ENCODE assay signal across 2 cellular contexts in genomic region chr6:80544500-80545055, GRCh38.
TF ChIP-seq lines count a peak whose summit lies in the region.

No MANE protein-coding gene starts in this region.

TF ChIP-seq in GM23338, 12 proteins besides CTCF, POLR2A, EP300 and RAD21:
- no peak for TF ChIP-seq EZH2phosphoT487 (IDR thresholded peaks at IDR 0.05; ENCODE audit: unreplicated experiment)
- TF ChIP-seq, protein P1, sequence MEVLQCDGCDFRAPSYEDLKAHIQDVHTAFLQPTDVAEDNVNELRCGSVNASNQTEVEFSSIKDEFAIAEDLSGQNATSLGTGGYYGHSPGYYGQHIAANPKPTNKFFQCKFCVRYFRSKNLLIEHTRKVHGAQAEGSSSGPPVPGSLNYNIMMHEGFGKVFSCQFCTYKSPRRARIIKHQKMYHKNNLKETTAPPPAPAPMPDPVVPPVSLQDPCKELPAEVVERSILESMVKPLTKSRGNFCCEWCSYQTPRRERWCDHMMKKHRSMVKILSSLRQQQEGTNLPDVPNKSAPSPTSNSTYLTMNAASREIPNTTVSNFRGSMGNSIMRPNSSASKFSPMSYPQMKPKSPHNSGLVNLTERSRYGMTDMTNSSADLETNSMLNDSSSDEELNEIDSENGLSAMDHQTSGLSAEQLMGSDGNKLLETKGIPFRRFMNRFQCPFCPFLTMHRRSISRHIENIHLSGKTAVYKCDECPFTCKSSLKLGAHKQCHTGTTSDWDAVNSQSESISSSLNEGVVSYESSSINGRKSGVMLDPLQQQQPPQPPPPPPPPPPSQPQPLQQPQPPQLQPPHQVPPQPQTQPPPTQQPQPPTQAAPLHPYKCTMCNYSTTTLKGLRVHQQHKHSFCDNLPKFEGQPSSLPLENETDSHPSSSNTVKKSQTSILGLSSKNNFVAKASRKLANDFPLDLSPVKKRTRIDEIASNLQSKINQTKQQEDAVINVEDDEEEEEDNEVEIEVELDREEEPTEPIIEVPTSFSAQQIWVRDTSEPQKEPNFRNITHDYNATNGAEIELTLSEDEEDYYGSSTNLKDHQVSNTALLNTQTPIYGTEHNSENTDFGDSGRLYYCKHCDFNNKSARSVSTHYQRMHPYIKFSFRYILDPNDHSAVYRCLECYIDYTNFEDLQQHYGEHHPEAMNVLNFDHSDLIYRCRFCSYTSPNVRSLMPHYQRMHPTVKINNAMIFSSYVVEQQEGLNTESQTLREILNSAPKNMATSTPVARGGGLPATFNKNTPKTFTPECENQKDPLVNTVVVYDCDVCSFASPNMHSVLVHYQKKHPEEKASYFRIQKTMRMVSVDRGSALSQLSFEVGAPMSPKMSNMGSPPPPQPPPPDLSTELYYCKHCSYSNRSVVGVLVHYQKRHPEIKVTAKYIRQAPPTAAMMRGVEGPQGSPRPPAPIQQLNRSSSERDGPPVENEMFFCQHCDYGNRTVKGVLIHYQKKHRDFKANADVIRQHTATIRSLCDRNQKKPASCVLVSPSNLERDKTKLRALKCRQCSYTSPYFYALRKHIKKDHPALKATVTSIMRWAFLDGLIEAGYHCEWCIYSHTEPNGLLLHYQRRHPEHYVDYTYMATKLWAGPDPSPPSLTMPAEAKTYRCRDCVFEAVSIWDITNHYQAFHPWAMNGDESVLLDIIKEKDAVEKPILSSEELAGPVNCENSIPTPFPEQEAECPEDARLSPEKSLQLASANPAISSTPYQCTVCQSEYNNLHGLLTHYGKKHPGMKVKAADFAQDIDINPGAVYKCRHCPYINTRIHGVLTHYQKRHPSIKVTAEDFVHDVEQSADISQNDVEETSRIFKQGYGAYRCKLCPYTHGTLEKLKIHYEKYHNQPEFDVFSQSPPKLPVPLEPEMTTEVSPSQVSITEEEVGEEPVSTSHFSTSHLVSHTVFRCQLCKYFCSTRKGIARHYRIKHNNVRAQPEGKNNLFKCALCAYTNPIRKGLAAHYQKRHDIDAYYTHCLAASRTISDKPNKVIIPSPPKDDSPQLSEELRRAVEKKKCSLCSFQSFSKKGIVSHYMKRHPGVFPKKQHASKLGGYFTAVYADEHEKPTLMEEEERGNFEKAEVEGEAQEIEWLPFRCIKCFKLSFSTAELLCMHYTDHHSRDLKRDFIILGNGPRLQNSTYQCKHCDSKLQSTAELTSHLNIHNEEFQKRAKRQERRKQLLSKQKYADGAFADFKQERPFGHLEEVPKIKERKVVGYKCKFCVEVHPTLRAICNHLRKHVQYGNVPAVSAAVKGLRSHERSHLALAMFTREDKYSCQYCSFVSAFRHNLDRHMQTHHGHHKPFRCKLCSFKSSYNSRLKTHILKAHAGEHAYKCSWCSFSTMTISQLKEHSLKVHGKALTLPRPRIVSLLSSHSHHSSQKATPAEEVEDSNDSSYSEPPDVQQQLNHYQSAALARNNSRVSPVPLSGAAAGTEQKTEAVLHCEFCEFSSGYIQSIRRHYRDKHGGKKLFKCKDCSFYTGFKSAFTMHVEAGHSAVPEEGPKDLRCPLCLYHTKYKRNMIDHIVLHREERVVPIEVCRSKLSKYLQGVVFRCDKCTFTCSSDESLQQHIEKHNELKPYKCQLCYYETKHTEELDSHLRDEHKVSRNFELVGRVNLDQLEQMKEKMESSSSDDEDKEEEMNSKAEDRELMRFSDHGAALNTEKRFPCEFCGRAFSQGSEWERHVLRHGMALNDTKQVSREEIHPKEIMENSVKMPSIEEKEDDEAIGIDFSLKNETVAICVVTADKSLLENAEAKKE (CRISPR knock-in tag; IDR thresholded peaks at IDR 0.05): no peak
- TF ChIP-seq, protein P2, sequence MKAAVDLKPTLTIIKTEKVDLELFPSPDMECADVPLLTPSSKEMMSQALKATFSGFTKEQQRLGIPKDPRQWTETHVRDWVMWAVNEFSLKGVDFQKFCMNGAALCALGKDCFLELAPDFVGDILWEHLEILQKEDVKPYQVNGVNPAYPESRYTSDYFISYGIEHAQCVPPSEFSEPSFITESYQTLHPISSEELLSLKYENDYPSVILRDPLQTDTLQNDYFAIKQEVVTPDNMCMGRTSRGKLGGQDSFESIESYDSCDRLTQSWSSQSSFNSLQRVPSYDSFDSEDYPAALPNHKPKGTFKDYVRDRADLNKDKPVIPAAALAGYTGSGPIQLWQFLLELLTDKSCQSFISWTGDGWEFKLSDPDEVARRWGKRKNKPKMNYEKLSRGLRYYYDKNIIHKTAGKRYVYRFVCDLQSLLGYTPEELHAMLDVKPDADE (IDR thresholded peaks at IDR 0.05): no peak
- no peak for TF ChIP-seq POLR2AphosphoS5 (IDR thresholded peaks at IDR 0.05; ENCODE audit: low read depth)
- TF ChIP-seq NANOG (IDR thresholded peaks at IDR 0.05; ENCODE audit: borderline replicate concordance): no peak
- TF ChIP-seq JUNB (IDR thresholded peaks at IDR 0.05; ENCODE audit: unreplicated experiment): no peak
- no peak for TF ChIP-seq STAT1 (IDR thresholded peaks at IDR 0.05; ENCODE audit: unreplicated experiment)
- no peak for TF ChIP-seq ZNF114 (CRISPR knock-in tag; IDR thresholded peaks at IDR 0.05)
- TF ChIP-seq, protein P3, sequence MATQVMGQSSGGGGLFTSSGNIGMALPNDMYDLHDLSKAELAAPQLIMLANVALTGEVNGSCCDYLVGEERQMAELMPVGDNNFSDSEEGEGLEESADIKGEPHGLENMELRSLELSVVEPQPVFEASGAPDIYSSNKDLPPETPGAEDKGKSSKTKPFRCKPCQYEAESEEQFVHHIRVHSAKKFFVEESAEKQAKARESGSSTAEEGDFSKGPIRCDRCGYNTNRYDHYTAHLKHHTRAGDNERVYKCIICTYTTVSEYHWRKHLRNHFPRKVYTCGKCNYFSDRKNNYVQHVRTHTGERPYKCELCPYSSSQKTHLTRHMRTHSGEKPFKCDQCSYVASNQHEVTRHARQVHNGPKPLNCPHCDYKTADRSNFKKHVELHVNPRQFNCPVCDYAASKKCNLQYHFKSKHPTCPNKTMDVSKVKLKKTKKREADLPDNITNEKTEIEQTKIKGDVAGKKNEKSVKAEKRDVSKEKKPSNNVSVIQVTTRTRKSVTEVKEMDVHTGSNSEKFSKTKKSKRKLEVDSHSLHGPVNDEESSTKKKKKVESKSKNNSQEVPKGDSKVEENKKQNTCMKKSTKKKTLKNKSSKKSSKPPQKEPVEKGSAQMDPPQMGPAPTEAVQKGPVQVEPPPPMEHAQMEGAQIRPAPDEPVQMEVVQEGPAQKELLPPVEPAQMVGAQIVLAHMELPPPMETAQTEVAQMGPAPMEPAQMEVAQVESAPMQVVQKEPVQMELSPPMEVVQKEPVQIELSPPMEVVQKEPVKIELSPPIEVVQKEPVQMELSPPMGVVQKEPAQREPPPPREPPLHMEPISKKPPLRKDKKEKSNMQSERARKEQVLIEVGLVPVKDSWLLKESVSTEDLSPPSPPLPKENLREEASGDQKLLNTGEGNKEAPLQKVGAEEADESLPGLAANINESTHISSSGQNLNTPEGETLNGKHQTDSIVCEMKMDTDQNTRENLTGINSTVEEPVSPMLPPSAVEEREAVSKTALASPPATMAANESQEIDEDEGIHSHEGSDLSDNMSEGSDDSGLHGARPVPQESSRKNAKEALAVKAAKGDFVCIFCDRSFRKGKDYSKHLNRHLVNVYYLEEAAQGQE (IDR thresholded peaks at IDR 0.05; ENCODE audit: unreplicated experiment): no peak
- no peak for TF ChIP-seq EZH2 (IDR thresholded peaks at IDR 0.05; ENCODE audit: low read depth, unreplicated experiment)

TF ChIP-seq in SK-N-SH, 30 proteins besides CTCF, POLR2A, EP300 and RAD21:
- TF ChIP-seq FOSL2 (IDR thresholded peaks at IDR 0.05; ENCODE audit: borderline replicate concordance, low read depth): no peak
- no peak for TF ChIP-seq POLR2AphosphoS5 (IDR thresholded peaks at IDR 0.05; ENCODE audit: low read depth, low read length)
- no peak for TF ChIP-seq NRF1 (IDR thresholded peaks at IDR 0.05; ENCODE audit: low read depth, low read length)
- no peak for TF ChIP-seq TEAD4 (IDR thresholded peaks at IDR 0.05; ENCODE audit: borderline replicate concordance, insufficient read depth)
- TF ChIP-seq, protein P4, sequence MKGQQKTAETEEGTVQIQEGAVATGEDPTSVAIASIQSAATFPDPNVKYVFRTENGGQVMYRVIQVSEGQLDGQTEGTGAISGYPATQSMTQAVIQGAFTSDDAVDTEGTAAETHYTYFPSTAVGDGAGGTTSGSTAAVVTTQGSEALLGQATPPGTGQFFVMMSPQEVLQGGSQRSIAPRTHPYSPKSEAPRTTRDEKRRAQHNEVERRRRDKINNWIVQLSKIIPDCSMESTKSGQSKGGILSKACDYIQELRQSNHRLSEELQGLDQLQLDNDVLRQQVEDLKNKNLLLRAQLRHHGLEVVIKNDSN (IDR thresholded peaks at IDR 0.05; ENCODE audit: borderline replicate concordance, low read depth): no peak
- no peak for TF ChIP-seq MAX (IDR thresholded peaks at IDR 0.05; ENCODE audit: low read depth)
- TF ChIP-seq TAF1 (IDR thresholded peaks at IDR 0.05; ENCODE audit: borderline replicate concordance, low read depth, low read length): no peak
- no peak for TF ChIP-seq FOXJ3 (CRISPR knock-in tag; IDR thresholded peaks at IDR 0.05)
- TF ChIP-seq EZH2phosphoT487 (IDR thresholded peaks at IDR 0.05; ENCODE audit: borderline replicate concordance, low read depth): no peak
- no peak for TF ChIP-seq RFX5 (IDR thresholded peaks at IDR 0.05; ENCODE audit: low read length)
- no peak for TF ChIP-seq MXI1 (IDR thresholded peaks at IDR 0.05; ENCODE audit: low read depth, low read length)
- TF ChIP-seq, protein P5, sequence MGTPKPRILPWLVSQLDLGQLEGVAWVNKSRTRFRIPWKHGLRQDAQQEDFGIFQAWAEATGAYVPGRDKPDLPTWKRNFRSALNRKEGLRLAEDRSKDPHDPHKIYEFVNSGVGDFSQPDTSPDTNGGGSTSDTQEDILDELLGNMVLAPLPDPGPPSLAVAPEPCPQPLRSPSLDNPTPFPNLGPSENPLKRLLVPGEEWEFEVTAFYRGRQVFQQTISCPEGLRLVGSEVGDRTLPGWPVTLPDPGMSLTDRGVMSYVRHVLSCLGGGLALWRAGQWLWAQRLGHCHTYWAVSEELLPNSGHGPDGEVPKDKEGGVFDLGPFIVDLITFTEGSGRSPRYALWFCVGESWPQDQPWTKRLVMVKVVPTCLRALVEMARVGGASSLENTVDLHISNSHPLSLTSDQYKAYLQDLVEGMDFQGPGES (IDR thresholded peaks at IDR 0.05; ENCODE audit: low read depth, low read length): no peak
- no peak for TF ChIP-seq RXRA (IDR thresholded peaks at IDR 0.05; ENCODE audit: borderline replicate concordance, low read depth)
- TF ChIP-seq YY1 (IDR thresholded peaks at IDR 0.05; ENCODE audit: low read depth): no peak
- TF ChIP-seq RCOR1 (IDR thresholded peaks at IDR 0.05; ENCODE audit: low read length): no peak
